17 cellular contexts compared by ENCODE assay signal in genomic region chr6:168627798-168628551, GRCh38.
"Had no signal": no experiment of that assay in that cellular context is flagged by ENCODE, and none has a peak within 500 bp of the region (broad histone marks: within the 10 kb centered on the region; RNA-seq: fewer than 3 reads in every experiment).

No MANE protein-coding gene starts in this region.

- ATAC-seq: effector memory CD8-positive, alpha-beta T cell; left ventricle myocardium superior; natural killer cell; pancreas; right lobe of liver; upper lobe of right lung had no signal

- H3K4me3 ChIP-seq: lower lobe of right lung, pancreas, right lobe of liver, thoracic aorta, tibial nerve, upper lobe of right lung, vagina had no signal

- DNase-seq: cortex of kidney; effector memory CD8-positive, alpha-beta T cell; erythroblast; head of caudate nucleus; left ventricle myocardium superior; lower lobe of right lung; natural killer cell; pancreas; right lobe of liver; stimulated activated CD4-positive, alpha-beta T cell treated with anti-CD3 and anti-CD28 coated beads, Interleukin-2, amount 100 ng/mL, for 24 hours; stimulated activated CD4-positive, alpha-beta T cell treated with anti-CD3 and anti-CD28 coated beads, Interleukin-4, amount 100 ng/mL, for 24 hours; stimulated activated naive CD4-positive, alpha-beta T cell treated with Interleukin-2 at 50 U/mL for 16 hours; upper lobe of right lung had no signal

- H3K4me1 ChIP-seq: lower lobe of right lung, pancreas, right lobe of liver, tibial nerve, upper lobe of right lung, vagina had no signal

- H3K9me3 ChIP-seq: lower lobe of right lung, neutrophil, pancreas, right lobe of liver, thoracic aorta, tibial nerve, upper lobe of right lung, vagina had no signal

- H3K27me3 ChIP-seq: neutrophil, pancreas, right lobe of liver, tibial nerve, upper lobe of right lung, vagina had no signal

- H3K36me3 ChIP-seq: lower lobe of right lung, neutrophil, pancreas, right lobe of liver, tibial nerve, upper lobe of right lung, vagina had no signal

- H3K27ac ChIP-seq: lower lobe of right lung, neutrophil, pancreas, right lobe of liver, thoracic aorta, tibial nerve, upper lobe of right lung, vagina had no signal
